14 cellular contexts compared by ENCODE assay signal in the genomic region with DNA sequence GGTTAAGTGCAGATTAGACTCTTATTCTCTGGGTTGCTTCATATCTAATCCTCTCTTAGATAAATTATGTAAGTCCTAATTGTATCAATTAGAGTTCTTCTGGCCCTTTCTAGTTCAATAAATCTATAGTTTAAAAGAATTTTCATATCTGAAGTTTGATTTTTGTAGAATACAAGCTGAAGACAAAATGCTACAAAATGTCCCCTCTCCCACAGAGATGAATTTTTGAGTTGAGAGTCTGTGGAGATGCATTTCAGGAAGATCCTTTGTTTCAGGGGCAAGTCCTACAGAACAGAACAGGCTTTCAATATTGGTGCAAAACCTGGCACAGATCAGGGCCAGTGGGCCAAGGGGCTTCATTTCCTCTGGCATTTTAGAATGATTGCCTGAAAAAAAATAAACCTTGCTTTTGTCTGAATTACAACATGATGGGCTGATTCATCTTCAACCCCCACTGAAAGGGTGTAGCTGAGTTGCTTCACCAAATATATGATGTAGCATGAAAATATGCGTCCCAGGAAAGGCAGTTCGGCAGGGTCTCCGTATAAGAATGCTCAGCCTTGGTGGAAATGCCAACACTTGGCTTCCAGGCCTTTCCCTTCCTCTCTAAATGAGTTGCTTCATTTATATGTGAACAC. TPM values are rescaled to one million over a fixed set of nuclear protein-coding genes. Genes with fewer than 3 reads are reported as not detected.
DNase-seq lines count a peak whose midpoint lies in the region; TF ChIP-seq lines count a peak whose summit lies in the region.
"Had no signal": no experiment of that assay in that cellular context is flagged by ENCODE, and none has a peak within 500 bp of the region (broad histone marks: within the 10 kb centered on the region; RNA-seq: fewer than 3 reads in every experiment).

No MANE protein-coding gene starts in this region.

- H3K4me3 ChIP-seq in AG09309 (ENCODE audit: control insufficient read depth, low read depth, low read length): no peak overlapping the region
- H3K4me3 ChIP-seq in MG63: no peak overlapping the region
- no peak overlapping the region for H3K4me3 ChIP-seq in cardiac fibroblast (replicated peaks in 1 of 2; ENCODE audit: low read depth in 2 of 2, low read length in 2 of 2)
- H3K4me3 ChIP-seq: hepatocyte had no signal

- H3K9me3 Mint-ChIP-seq in endothelial cell (ENCODE audit: unreplicated experiment): peaks cover 3% of the 10 kb centered on the region

- no peak overlapping the region for H3K4me3 Mint-ChIP-seq in endothelial cell (ENCODE audit: unreplicated experiment)
- H3K4me3 Mint-ChIP-seq: activated naive CD8-positive, alpha-beta T cell; CD4-positive, CD25-positive, alpha-beta regulatory T cell had no signal

- peaks cover 2% of the 10 kb centered on the region; the same call in 1 of the 2 replicates for H3K9me3 ChIP-seq in MG63

- H3K4me1 Mint-ChIP-seq in endothelial cell (ENCODE audit: unreplicated experiment): no peaks in the 10 kb centered on the region
- H3K4me1 Mint-ChIP-seq: CD4-positive, CD25-positive, alpha-beta regulatory T cell had no signal

- H3K36me3 ChIP-seq in MG63: no peaks in the 10 kb centered on the region

- H3K27me3 Mint-ChIP-seq in endothelial cell (ENCODE audit: unreplicated experiment): no peaks in the 10 kb centered on the region

- TF ChIP-seq CTCF in AG09309 (IDR thresholded peaks at IDR 0.05; ENCODE audit: control insufficient read depth, insufficient read depth, low read depth, low read length, missing control alignments) (no peak), cardiac fibroblast (IDR thresholded peaks at IDR 0.05; ENCODE audit: low read depth, low read length) (no peak), endothelial cell (IDR thresholded peaks at IDR 0.05; ENCODE audit: unreplicated experiment) (no peak)

- peak; percentile 73 for DNase-seq in AG09309 (ENCODE audit: low read depth)
- peak; percentile 77 for DNase-seq in MG63
- DNase-seq in cardiac fibroblast (ENCODE audit: low read depth in 2 of 2): peak; percentile 91 to 96
- peak; percentile 12 for DNase-seq in myocyte (ENCODE audit: low read depth)
- no peak for DNase-seq in NCI-H1105 treated with DMSO at 0.1 percent for 48 hours (lab: John Stamatoyannopoulos, UW)
- DNase-seq in SW480 (ENCODE audit: low spot score): no peak
- no peak for DNase-seq in activated T-cell treated with anti-CD3 and anti-CD28 coated beads, Interleukin-2, amount 50 U/mL, for 48 hours
- no peak for DNase-seq in endothelial cell (ENCODE audit: low spot score)
- DNase-seq: CD4-positive, CD25-positive, alpha-beta regulatory T cell; dermis blood vessel endothelial cell; MM.1S; occipital lobe had no signal

- H3K36me3 Mint-ChIP-seq in endothelial cell (ENCODE audit: low read depth, unreplicated experiment): peaks cover 4% of the 10 kb centered on the region
- H3K36me3 Mint-ChIP-seq: CD4-positive, CD25-positive, alpha-beta regulatory T cell had no signal

- no peaks in the 10 kb centered on the region for H3K27me3 ChIP-seq in MG63
- H3K27me3 ChIP-seq: hepatocyte had no signal

- no peak overlapping the region for H3K27ac Mint-ChIP-seq in endothelial cell (ENCODE audit: unreplicated experiment)
- H3K27ac Mint-ChIP-seq: activated naive CD8-positive, alpha-beta T cell; CD4-positive, CD25-positive, alpha-beta regulatory T cell had no signal

RNA-seq across cellular contexts. Expression of a gene that starts 6.4 kb away (rescaled TPM):
- total RNA-seq in MG63 (2014; rRNA removed; shearing (Covaris generic); ENCODE audit: low replicate concordance): 165 and 217 TPM in 2 replicates
- 173 and 191 TPM in 2 replicates for total RNA-seq in myocyte
- 86.1 TPM for polyA plus RNA-seq in myocyte (2012)
- 154 TPM for total RNA-seq in endothelial cell (ENCODE audit: unreplicated experiment)

Comparison
In these comparisons a context has a peak if more than half of its experiments do, and no peak if none do; other contexts are left out.
1. DNase-seq: peak in AG09309 (single experiment), MG63 (single experiment), cardiac fibroblast (2 of 2) and myocyte (single experiment); none in NCI-H1105 treated with DMSO at 0.1 percent for 48 hours (single experiment), SW480 (single experiment), activated T-cell treated with anti-CD3 and anti-CD28 coated beads, Interleukin-2, amount 50 U/mL, for 48 hours (0 of 2) and endothelial cell (single experiment).